In genomic region chr3:42503957-42504333, GRCh38 we compare ENCODE assay signal across 13 cellular contexts. TPM values are rescaled to one million over a fixed set of nuclear protein-coding genes. Genes with fewer than 3 reads are reported as not detected.
DNase-seq lines count a peak whose midpoint lies in the region; ATAC-seq and FAIRE-seq lines count a peak whose summit lies in the region.
"Had no signal": no experiment of that assay in that cellular context is flagged by ENCODE, and none has a peak within 500 bp of the region (broad histone marks: within the 10 kb centered on the region; RNA-seq: fewer than 3 reads in every experiment).

No MANE protein-coding gene starts in this region.

- ATAC-seq in activated CD8-positive, alpha-beta memory T cell treated with anti-CD3 and anti-CD28 coated beads, Interleukin-2, amount 10 ng/mL, durations not matched to agents 7 days and 5 days, result no peak
- ATAC-seq in stimulated activated naive CD8-positive, alpha-beta T cell treated with anti-CD3 and anti-CD28 coated beads, Interleukin-15, Interleukin-2, amounts not matched to agents 100 U/mL and 50 U/mL, for 24 hours, result no peak
- ATAC-seq: A549 had no signal

- no peak for FAIRE-seq in HTR-8/SVneo (lab: Jason Lieb, UNC)
- FAIRE-seq: A549, H1 had no signal

- intact Hi-C loops in activated CD4-positive, alpha-beta T cell treated with anti-CD3 and anti-CD28 coated beads, Interleukin-2, amount 10 ng/mL, durations not matched to agents 24 days and 14 days (cut with micrococcal nuclease), result loop anchor here (5.0 kb wide), 1 partner anchor 98 kb away; the partner anchor contains the start of gene NKTR

- H3K4me3 Mint-ChIP-seq in activated CD4-positive, alpha-beta T cell treated with anti-CD3 and anti-CD28 coated beads, Interleukin-2, amount 10 ng/mL, durations not matched to agents 24 days and 14 days, result peak overlapping the region; percentile 26
- no peak overlapping the region for H3K4me3 Mint-ChIP-seq in activated CD8-positive, alpha-beta memory T cell treated with anti-CD3 and anti-CD28 coated beads, Interleukin-2, amount 10 ng/mL, durations not matched to agents 7 days and 5 days
- H3K4me3 Mint-ChIP-seq in immature natural killer cell, result peak overlapping the region; percentile 34 to 78 (median 38)

- CTCF ChIA-PET in activated CD8-positive, alpha-beta memory T cell treated with anti-CD3 and anti-CD28 coated beads, Interleukin-2, amount 10 ng/mL, durations not matched to agents 7 days and 5 days (lab: Charles Lee), result interaction anchor here (0.5 to 1.3 kb wide), 3 partner anchors 36 to 1116 kb away, joined by 3 to 4 read pairs (median 3); no protein-coding TSS in a partner anchor

- no peaks in the 10 kb centered on the region for H3K9me3 Mint-ChIP-seq in activated CD4-positive, alpha-beta T cell treated with anti-CD3 and anti-CD28 coated beads, Interleukin-2, amount 10 ng/mL, durations not matched to agents 24 days and 14 days
- H3K9me3 Mint-ChIP-seq in activated CD8-positive, alpha-beta memory T cell treated with anti-CD3 and anti-CD28 coated beads, Interleukin-2, amount 10 ng/mL, durations not matched to agents 7 days and 5 days (ENCODE audit: low read depth), result no peaks in the 10 kb centered on the region
- peaks cover 0 to 6% (median 0%) of the 10 kb centered on the region in 6 donors for H3K9me3 Mint-ChIP-seq in immature natural killer cell

- H3K36me3 Mint-ChIP-seq in activated CD4-positive, alpha-beta T cell treated with anti-CD3 and anti-CD28 coated beads, Interleukin-2, amount 10 ng/mL, durations not matched to agents 24 days and 14 days (ENCODE audit: low read depth), result no peaks in the 10 kb centered on the region
- no peaks in the 10 kb centered on the region for H3K36me3 Mint-ChIP-seq in activated CD8-positive, alpha-beta memory T cell treated with anti-CD3 and anti-CD28 coated beads, Interleukin-2, amount 10 ng/mL, durations not matched to agents 7 days and 5 days
- H3K36me3 Mint-ChIP-seq in immature natural killer cell, result no peaks in the 10 kb centered on the region

- H3K27me3 Mint-ChIP-seq in activated CD4-positive, alpha-beta T cell treated with anti-CD3 and anti-CD28 coated beads, Interleukin-2, amount 10 ng/mL, durations not matched to agents 24 days and 14 days, result peaks cover 39% of the 10 kb centered on the region
- H3K27me3 Mint-ChIP-seq in activated CD8-positive, alpha-beta memory T cell treated with anti-CD3 and anti-CD28 coated beads, Interleukin-2, amount 10 ng/mL, durations not matched to agents 7 days and 5 days, result peaks cover 39% of the 10 kb centered on the region
- peaks cover 3 to 14% (median 7%) of the 10 kb centered on the region in 3 donors for H3K27me3 Mint-ChIP-seq in immature natural killer cell (ENCODE audit: low read depth in 3 of 3)

- peaks cover 30% of the 10 kb centered on the region for H3K4me1 Mint-ChIP-seq in activated CD4-positive, alpha-beta T cell treated with anti-CD3 and anti-CD28 coated beads, Interleukin-2, amount 10 ng/mL, durations not matched to agents 24 days and 14 days
- H3K4me1 Mint-ChIP-seq in activated CD8-positive, alpha-beta memory T cell treated with anti-CD3 and anti-CD28 coated beads, Interleukin-2, amount 10 ng/mL, durations not matched to agents 7 days and 5 days, result peaks cover 35% of the 10 kb centered on the region
- H3K4me1 Mint-ChIP-seq in immature natural killer cell, result peaks cover 16 to 22% of the 10 kb centered on the region in 2 donors

- H3K27ac Mint-ChIP-seq in activated CD4-positive, alpha-beta T cell treated with anti-CD3 and anti-CD28 coated beads, Interleukin-2, amount 10 ng/mL, durations not matched to agents 24 days and 14 days, result no peak overlapping the region
- no peak overlapping the region for H3K27ac Mint-ChIP-seq in activated CD8-positive, alpha-beta memory T cell treated with anti-CD3 and anti-CD28 coated beads, Interleukin-2, amount 10 ng/mL, durations not matched to agents 7 days and 5 days
- no peak overlapping the region for H3K27ac Mint-ChIP-seq in immature natural killer cell

- DNase-seq in activated CD4-positive, alpha-beta T cell treated with anti-CD3 and anti-CD28 coated beads, Interleukin-2, amount 10 ng/mL, durations not matched to agents 24 days and 14 days, result no peak
- no peak for DNase-seq in activated CD4-positive, alpha-beta T cell treated with anti-CD3 and anti-CD28 coated beads, Interleukin-2, amount 50 U/mL, for 4 hours
- DNase-seq in activated CD8-positive, alpha-beta memory T cell treated with anti-CD3 and anti-CD28 coated beads, Interleukin-2, amount 10 ng/mL, durations not matched to agents 7 days and 5 days, result peak; percentile 31
- DNase-seq in immature natural killer cell (no peak), DMS 273 (lab: John Stamatoyannopoulos, UW; ENCODE audit: unreplicated experiment) (no peak), HTR-8/SVneo (ENCODE audit: insufficient read length, low spot score) (no peak)
- peak; percentile 1 for DNase-seq in stimulated activated naive CD8-positive, alpha-beta T cell treated with anti-CD3 and anti-CD28 coated beads, Interleukin-15, Interleukin-2, amounts not matched to agents 100 U/mL and 50 U/mL, for 24 hours
- DNase-seq in activated CD4-positive, alpha-beta T cell treated with anti-CD3 and anti-CD28 coated beads for 4 hours, result no peak
- DNase-seq: left ventricle myocardium inferior, NCI-H1436, NCI-H526 had no signal

RNA-seq across cellular contexts. Expression of gene VIPR1, which starts 1.5 kb away (rescaled TPM):
- total RNA-seq in activated CD4-positive, alpha-beta T cell treated with anti-CD3 and anti-CD28 coated beads, Interleukin-2, amount 10 ng/mL, durations not matched to agents 24 days and 14 days, result 0.68 and 0.80 TPM in 2 replicates
- total RNA-seq in activated CD8-positive, alpha-beta memory T cell treated with anti-CD3 and anti-CD28 coated beads, Interleukin-2, amount 10 ng/mL, durations not matched to agents 7 days and 5 days, result 1 to 10 TPM in 1 of 2 experiments, under 1 TPM in 1; 0.14 to 1.9 TPM
- 1 to 10 TPM in 1 of 3 donors, under 1 TPM in 2; 0.30 to 1.8 (median 0.60) TPM for polyA plus RNA-seq in immature natural killer cell

Comparison
In these comparisons a context has a peak if more than half of its experiments do, and no peak if none do; other contexts are left out.
1. DNase-seq: peak in activated CD8-positive, alpha-beta memory T cell treated with anti-CD3 and anti-CD28 coated beads, Interleukin-2, amount 10 ng/mL, durations not matched to agents 7 days and 5 days (single experiment) and stimulated activated naive CD8-positive, alpha-beta T cell treated with anti-CD3 and anti-CD28 coated beads, Interleukin-15, Interleukin-2, amounts not matched to agents 100 U/mL and 50 U/mL, for 24 hours (single experiment); none in activated CD4-positive, alpha-beta T cell treated with anti-CD3 and anti-CD28 coated beads, Interleukin-2, amount 10 ng/mL, durations not matched to agents 24 days and 14 days (single experiment), activated CD4-positive, alpha-beta T cell treated with anti-CD3 and anti-CD28 coated beads, Interleukin-2, amount 50 U/mL, for 4 hours (0 of 2), immature natural killer cell (0 of 3), DMS 273 (single experiment), HTR-8/SVneo (single experiment) and activated CD4-positive, alpha-beta T cell treated with anti-CD3 and anti-CD28 coated beads for 4 hours (0 of 2).